ENCODE assay signal across 9 cellular contexts in genomic region chr10:103693070-103693811, GRCh38.
DNase-seq lines count a peak whose midpoint lies in the region; ATAC-seq and TF ChIP-seq lines count a peak whose summit lies in the region.
"Had no signal": no experiment of that assay in that cellular context is flagged by ENCODE, and none has a peak within 500 bp of the region (broad histone marks: within the 10 kb centered on the region; RNA-seq: fewer than 3 reads in every experiment).

No MANE protein-coding gene starts in this region.

- peak overlapping the region in 1 of 2 donors; percentile 89 for H3K27ac ChIP-seq in coronary artery
- H3K27ac ChIP-seq: 22Rv1 had no signal

- DNase-seq in DMS 273 (lab: John Stamatoyannopoulos, UW; ENCODE audit: unreplicated experiment) (peak; percentile 46), DMS 273 treated with DMSO at 0.1 percent for 48 hours (lab: John Stamatoyannopoulos, UW) (no peak), HFF-Myc (ENCODE audit: extremely low read depth, low read depth) (no peak), coronary artery (ENCODE audit: low spot score) (no peak), nephron progenitor cell (peak; percentile 67), cortex of kidney (lab: John Stamatoyannopoulos, UW) (no peak)
- peak; percentile 29 for DNase-seq in T-helper 2 cell treated with Interferon-gamma antibody and Interleukin-4, amounts not matched to agents 5 μg/mL and 100 μg/mL, for 36 hours (ENCODE audit: low spot score)

- H3K4me1 Mint-ChIP-seq in T-helper 2 cell treated with Interferon-gamma antibody and Interleukin-4, amounts not matched to agents 5 μg/mL and 100 μg/mL, for 36 hours (ENCODE audit: low read depth), result peaks cover 37% of the 10 kb centered on the region
- H3K4me1 Mint-ChIP-seq in nephron progenitor cell, result peaks cover 48% of the 10 kb centered on the region

- H3K9me3 Mint-ChIP-seq in T-helper 2 cell treated with Interferon-gamma antibody and Interleukin-4, amounts not matched to agents 5 μg/mL and 100 μg/mL, for 36 hours, result no peaks in the 10 kb centered on the region
- H3K9me3 Mint-ChIP-seq in nephron progenitor cell, result no peaks in the 10 kb centered on the region

- no peaks in the 10 kb centered on the region for H3K27me3 Mint-ChIP-seq in T-helper 2 cell treated with Interferon-gamma antibody and Interleukin-4, amounts not matched to agents 5 μg/mL and 100 μg/mL, for 36 hours (ENCODE audit: low read depth)
- peaks cover 58% of the 10 kb centered on the region for H3K27me3 Mint-ChIP-seq in nephron progenitor cell (ENCODE audit: low read depth, poor library complexity)

- H3K4me3 ChIP-seq in HFF-Myc (replicated peaks; ENCODE audit: low read depth, low read length) (peak overlapping the region; percentile 30), coronary artery (peak overlapping the region; percentile 70)

- H3K36me3 Mint-ChIP-seq in T-helper 2 cell treated with Interferon-gamma antibody and Interleukin-4, amounts not matched to agents 5 μg/mL and 100 μg/mL, for 36 hours (ENCODE audit: low read depth), result no peaks in the 10 kb centered on the region
- no peaks in the 10 kb centered on the region for H3K36me3 Mint-ChIP-seq in nephron progenitor cell (ENCODE audit: low read depth)

- H3K27ac Mint-ChIP-seq in T-helper 2 cell treated with Interferon-gamma antibody and Interleukin-4, amounts not matched to agents 5 μg/mL and 100 μg/mL, for 36 hours, result peak overlapping the region; percentile 62
- no peak overlapping the region for H3K27ac Mint-ChIP-seq in nephron progenitor cell

- ATAC-seq in GM18861 (IDR thresholded peaks at IDR 0.05; ENCODE audit: unreplicated experiment), result no peak

- peak overlapping the region; percentile 87 for H3K4me3 Mint-ChIP-seq in T-helper 2 cell treated with Interferon-gamma antibody and Interleukin-4, amounts not matched to agents 5 μg/mL and 100 μg/mL, for 36 hours
- H3K4me3 Mint-ChIP-seq in nephron progenitor cell, result peak overlapping the region; percentile 87

- no peak for TF ChIP-seq CTCF in HFF-Myc (IDR thresholded peaks at IDR 0.05; ENCODE audit: low read depth, low read length, missing control alignments)
- no peak for TF ChIP-seq CTCF in coronary artery (IDR thresholded peaks at IDR 0.05)
- TF ChIP-seq CTCF in nephron progenitor cell (IDR thresholded peaks at IDR 0.05), result no peak

Comparison
In these comparisons a context has a peak if more than half of its experiments do, and no peak if none do; other contexts are left out.
1. DNase-seq: peak in DMS 273 (single experiment), T-helper 2 cell treated with Interferon-gamma antibody and Interleukin-4, amounts not matched to agents 5 μg/mL and 100 μg/mL, for 36 hours (single experiment) and nephron progenitor cell (single experiment); none in DMS 273 treated with DMSO at 0.1 percent for 48 hours (single experiment), HFF-Myc (single experiment), coronary artery (single experiment) and cortex of kidney (single experiment).